In genomic region chr12:110301065-110301806, GRCh38 we compare ENCODE assay signal across 14 cellular contexts. TPM values are rescaled to one million over a fixed set of nuclear protein-coding genes. Genes with fewer than 3 reads are reported as not detected.
A peak's percentile ranks its signal among the peaks of the same experiment; 100 is the strongest.
DNase-seq lines count a peak whose midpoint lies in the region; ATAC-seq, FAIRE-seq and TF ChIP-seq lines count a peak whose summit lies in the region.
"Had no signal": no experiment of that assay in that cellular context is flagged by ENCODE, and none has a peak within 500 bp of the region (broad histone marks: within the 10 kb centered on the region; RNA-seq: fewer than 3 reads in every experiment).

No MANE protein-coding gene starts in this region.

- TF ChIP-seq EP300 in A549 (IDR thresholded peaks at IDR 0.05): no peak

- peaks cover 62% of the 10 kb centered on the region for H3K36me3 Mint-ChIP-seq in central memory CD8-positive, alpha-beta T cell (ENCODE audit: insufficient read depth)
- peaks cover 12 to 15% of the 10 kb centered on the region in 2 donors for H3K36me3 Mint-ChIP-seq in naive B cell

- WGBS in A549 (ENCODE audit: missing lambda C conversion rate): 72% methylated on average over 5 of the region's 5 CpGs

- no peaks in the 10 kb centered on the region for H3K27me3 Mint-ChIP-seq in central memory CD8-positive, alpha-beta T cell
- H3K27me3 Mint-ChIP-seq in naive B cell: no peaks in the 10 kb centered on the region

- H3K4me3 Mint-ChIP-seq in central memory CD8-positive, alpha-beta T cell: no peak overlapping the region
- H3K4me3 Mint-ChIP-seq in naive B cell: no peak overlapping the region

- H3K27ac ChIP-seq in A549 (peak overlapping the region in 1 of 2 experiments; percentile 13; a peak in 1 of 6 replicates), HEK293 (ENCODE audit: extremely low read depth, low read depth, low read length) (no peak overlapping the region)
- H3K27ac ChIP-seq: upper lobe of right lung had no signal

- POLR2A ChIA-PET in A549 (lab: Yijun Ruan, JAX) (no interaction called here), HEK293 (lab: Yijun Ruan, JAX) (interaction anchor here (0.9 kb wide), 1 partner anchor 11 kb away, joined by 3 read pairs; no protein-coding TSS in a partner anchor)

- FAIRE-seq in A549 (lab: Jason Lieb, UNC): no peak
- FAIRE-seq: endometrium had no signal

- no peaks in the 10 kb centered on the region for H3K9me3 Mint-ChIP-seq in central memory CD8-positive, alpha-beta T cell
- H3K9me3 Mint-ChIP-seq in naive B cell: no peaks in the 10 kb centered on the region

- H3K4me2 ChIP-seq in A549: peak overlapping the region; percentile 17; the same call in 2 of the 3 replicates

- H3K9me3 ChIP-seq in A549: no peaks in the 10 kb centered on the region
- no peaks in the 10 kb centered on the region for H3K9me3 ChIP-seq in HEK293 (ENCODE audit: control insufficient read depth, insufficient read depth, low read depth, low read length)
- H3K9me3 ChIP-seq: upper lobe of right lung had no signal

- CTCF ChIA-PET in A549 (lab: Yijun Ruan, JAX): interaction anchor here (0.9 to 2.1 kb wide), 7 partner anchors 8 to 149 kb away, joined by 3 to 6 read pairs (median 4); partner anchors contain the start of gene ARPC3
- CTCF ChIA-PET in HEK293 (lab: Yijun Ruan, JAX): no interaction called here

- no peak for TF ChIP-seq POLR2A in A549 (IDR thresholded peaks at IDR 0.05; ENCODE audit: low read length)

- H3K4me1 ChIP-seq in A549 (peaks cover 78% of the 10 kb centered on the region), HEK293 (ENCODE audit: control insufficient read depth, insufficient read depth, low read length) (no peaks in the 10 kb centered on the region)

- peaks cover 72 to 91% of the 10 kb centered on the region in 2 experiments for H3K36me3 ChIP-seq in HEK293 (ENCODE audit: control insufficient read depth in 2 of 2, insufficient read depth in 1 of 2, low read length in 2 of 2)

- ATAC-seq in A549 (0 out of 6 replicates have a peak, but pooled peaks of 1 of the 2 experiments have one; percentile 3), naive B cell (ENCODE audit: low read depth in 2 of 2) (no peak), GM19035 (IDR thresholded peaks at IDR 0.05; ENCODE audit: unreplicated experiment) (no peak)
- ATAC-seq in central memory CD8-positive, alpha-beta T cell (replicated peaks; ENCODE audit: extremely low read depth, poor library complexity, severe bottlenecking): no peak
- ATAC-seq: upper lobe of right lung had no signal

- peaks cover 44% of the 10 kb centered on the region for H3K4me1 Mint-ChIP-seq in central memory CD8-positive, alpha-beta T cell
- peaks cover 12 to 30% (median 18%) of the 10 kb centered on the region in 3 donors for H3K4me1 Mint-ChIP-seq in naive B cell

- peak overlapping the region; percentile 29 for H3K27ac Mint-ChIP-seq in central memory CD8-positive, alpha-beta T cell (ENCODE audit: low read depth)
- peak overlapping the region in 5 of 6 donors; percentile 10 to 96 (median 26) for H3K27ac Mint-ChIP-seq in naive B cell

- no peak for TF ChIP-seq CTCF in A549 (IDR thresholded peaks at IDR 0.05)
- TF ChIP-seq CTCF in HEK293 (tag by site-specific recombination; IDR thresholded peaks at IDR 0.05): no peak

- H3K4me3 ChIP-seq in A549: no peak overlapping the region
- no peak overlapping the region for H3K4me3 ChIP-seq in HEK293 (ENCODE audit: low read depth, low read length)
- H3K4me3 ChIP-seq: upper lobe of right lung had no signal

- no peak for TF ChIP-seq RAD21 in A549 (conservative IDR thresholded peaks at IDR 0.05 in 1 of 2, IDR thresholded peaks at IDR 0.05 in 1 of 2)

- DNase-seq in A549 (ENCODE audit: low read depth in 1 of 2, low spot score in 1 of 2) (no peak), naive B cell (no peak), NCI-H1105 treated with DMSO at 0.1 percent for 48 hours (lab: John Stamatoyannopoulos, UW) (no peak), DMS 273 treated with DMSO at 0.1 percent for 48 hours (lab: John Stamatoyannopoulos, UW) (no peak), NCI-H1092 treated with DMSO at 0.1 percent for 48 hours (lab: John Stamatoyannopoulos, UW) (no peak)
- no peak for DNase-seq in central memory CD8-positive, alpha-beta T cell (ENCODE audit: low spot score in 2 of 2)
- DNase-seq: islet precursor cell; NCI-H1694 treated with DMSO at 0.1 percent for 48 hours; nucleus accumbens; stimulated activated CD4-positive, alpha-beta T cell treated with anti-CD3 and anti-CD28 coated beads, Interleukin-4, amount 100 ng/mL, for 4 hours; upper lobe of right lung had no signal

TF ChIP-seq in A549, 52 proteins besides CTCF, POLR2A, EP300 and RAD21:
- TF ChIP-seq FOXS1 (CRISPR knock-in tag; IDR thresholded peaks at IDR 0.05): no peak
- no peak for TF ChIP-seq BHLHE40 (IDR thresholded peaks at IDR 0.05; ENCODE audit: low read depth, low read length)
- TF ChIP-seq BCL3 (IDR thresholded peaks at IDR 0.05): no peak
- no peak for TF ChIP-seq CBX8 (IDR thresholded peaks at IDR 0.05)
- no peak for TF ChIP-seq FOSL2 (IDR thresholded peaks at IDR 0.05)
- no peak for TF ChIP-seq FOSL2 (CRISPR knock-in tag; IDR thresholded peaks at IDR 0.05)
- TF ChIP-seq, protein P1, sequence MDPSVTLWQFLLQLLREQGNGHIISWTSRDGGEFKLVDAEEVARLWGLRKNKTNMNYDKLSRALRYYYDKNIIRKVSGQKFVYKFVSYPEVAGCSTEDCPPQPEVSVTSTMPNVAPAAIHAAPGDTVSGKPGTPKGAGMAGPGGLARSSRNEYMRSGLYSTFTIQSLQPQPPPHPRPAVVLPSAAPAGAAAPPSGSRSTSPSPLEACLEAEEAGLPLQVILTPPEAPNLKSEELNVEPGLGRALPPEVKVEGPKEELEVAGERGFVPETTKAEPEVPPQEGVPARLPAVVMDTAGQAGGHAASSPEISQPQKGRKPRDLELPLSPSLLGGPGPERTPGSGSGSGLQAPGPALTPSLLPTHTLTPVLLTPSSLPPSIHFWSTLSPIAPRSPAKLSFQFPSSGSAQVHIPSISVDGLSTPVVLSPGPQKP (IDR thresholded peaks at IDR 0.05; ENCODE audit: low read depth, low read length): no peak
- no peak for TF ChIP-seq CBX2 (IDR thresholded peaks at IDR 0.05; ENCODE audit: borderline replicate concordance, low read depth)
TF ChIP-seq in A549: peak in this region for 0.

TF ChIP-seq in HEK293, 187 proteins besides CTCF, POLR2A, EP300 and RAD21:
- TF ChIP-seq ZNF529 (tag by site-specific recombination; IDR thresholded peaks at IDR 0.05; ENCODE audit: insufficient replicate concordance) (no peak), ZNF394 (tag by site-specific recombination; IDR thresholded peaks at IDR 0.05; ENCODE audit: borderline replicate concordance) (peak; percentile 11; the same call in 1 of the 2 replicates), ZNF544 (tag by site-specific recombination; IDR thresholded peaks at IDR 0.05) (no peak), ZNF600 (tag by site-specific recombination; IDR thresholded peaks at IDR 0.05) (0 out of 2 replicates have a peak, but pooled peaks have one; percentile 28), GLI4 (tag by site-specific recombination; IDR thresholded peaks at IDR 0.05) (no peak)
- TF ChIP-seq, protein P2, sequence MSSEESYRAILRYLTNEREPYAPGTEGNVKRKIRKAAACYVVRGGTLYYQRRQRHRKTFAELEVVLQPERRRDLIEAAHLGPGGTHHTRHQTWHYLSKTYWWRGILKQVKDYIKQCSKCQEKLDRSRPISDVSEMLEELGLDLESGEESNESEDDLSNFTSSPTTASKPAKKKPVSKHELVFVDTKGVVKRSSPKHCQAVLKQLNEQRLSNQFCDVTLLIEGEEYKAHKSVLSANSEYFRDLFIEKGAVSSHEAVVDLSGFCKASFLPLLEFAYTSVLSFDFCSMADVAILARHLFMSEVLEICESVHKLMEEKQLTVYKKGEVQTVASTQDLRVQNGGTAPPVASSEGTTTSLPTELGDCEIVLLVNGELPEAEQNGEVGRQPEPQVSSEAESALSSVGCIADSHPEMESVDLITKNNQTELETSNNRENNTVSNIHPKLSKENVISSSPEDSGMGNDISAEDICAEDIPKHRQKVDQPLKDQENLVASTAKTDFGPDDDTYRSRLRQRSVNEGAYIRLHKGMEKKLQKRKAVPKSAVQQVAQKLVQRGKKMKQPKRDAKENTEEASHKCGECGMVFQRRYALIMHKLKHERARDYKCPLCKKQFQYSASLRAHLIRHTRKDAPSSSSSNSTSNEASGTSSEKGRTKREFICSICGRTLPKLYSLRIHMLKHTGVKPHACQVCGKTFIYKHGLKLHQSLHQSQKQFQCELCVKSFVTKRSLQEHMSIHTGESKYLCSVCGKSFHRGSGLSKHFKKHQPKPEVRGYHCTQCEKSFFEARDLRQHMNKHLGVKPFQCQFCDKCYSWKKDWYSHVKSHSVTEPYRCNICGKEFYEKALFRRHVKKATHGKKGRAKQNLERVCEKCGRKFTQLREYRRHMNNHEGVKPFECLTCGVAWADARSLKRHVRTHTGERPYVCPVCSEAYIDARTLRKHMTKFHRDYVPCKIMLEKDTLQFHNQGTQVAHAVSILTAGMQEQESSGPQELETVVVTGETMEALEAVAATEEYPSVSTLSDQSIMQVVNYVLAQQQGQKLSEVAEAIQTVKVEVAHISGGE (tag by site-specific recombination; conservative IDR thresholded peaks at IDR 0.05; ENCODE audit: low read depth): no peak

RNA-seq across cellular contexts. Expression of gene ATP2A2, which starts 20.2 kb away (rescaled TPM):
- polyA plus RNA-seq in A549 (2011; rRNA removed): 415 and 431 TPM in 2 replicates
- polyA plus RNA-seq in A549 (2012; cell fraction: cytosol; rRNA removed): 264 and 317 TPM in 2 replicates
- polyA plus RNA-seq in A549 (2012; cell fraction: nucleus; rRNA removed): 658 and 717 TPM in 2 replicates
- polyA plus RNA-seq in A549 (2017; fragmentation: RNase III; extraction: RNeasy Plus Mini Kit Qiagen cat#74134 plus additional on column Dnase treatment): 328 to 356 TPM (median 342 TPM) in 3 replicates
- polyA minus RNA-seq in A549 (2011; rRNA and poly(A)+ RNA removed): 375 and 407 TPM in 2 replicates
- polyA plus RNA-seq in naive B cell (ENCODE audit: low read depth in 6 of 6): 1 to 10 TPM; 1.6 to 3.8 (median 2.8) TPM

Comparison
In these comparisons a context has a peak if more than half of its experiments do, and no peak if none do; other contexts are left out.
1. RNA of gene ATP2A2, which starts 20.2 kb away (polyA plus RNA-seq): 264 to 717 TPM in A549; 1.6 to 3.8 TPM in naive B cell; every median in the first group is over 10 times any median in the second.